Comparison of ENCODE assay signal across 10 cellular contexts in genomic region chr12:97363693-97364092, GRCh38.
"Had no signal": no experiment of that assay in that cellular context is flagged by ENCODE, and none has a peak within 500 bp of the region (broad histone marks: within the 10 kb centered on the region; RNA-seq: fewer than 3 reads in every experiment).

No MANE protein-coding gene starts in this region.

- H3K4me1 Mint-ChIP-seq: GM23338 had no signal

- DNase-seq: GM23248, GOT3, H7, H9, HCEC 1CT, HFFc6 had no signal

- H3K4me1 ChIP-seq: HAP-1 had no signal

- H3K4me3 ChIP-seq: GM23248, GM23338, HAP-1 had no signal

- H3K9me3 ChIP-seq: HAP-1 had no signal

- ATAC-seq: GM23338, HCT116 had no signal

- H3K4me3 Mint-ChIP-seq: GM23338, H9, HFFc6 had no signal

- H3K9ac ChIP-seq: GM23248 had no signal

- H2AFZ ChIP-seq: GM23248 had no signal

- H3K36me3 ChIP-seq: HAP-1 had no signal

- H3K9me3 Mint-ChIP-seq: GM23338, H9 had no signal

- H3K27ac Mint-ChIP-seq: GM23338, H9, HFFc6 had no signal

- FAIRE-seq: H54 had no signal

- H3K4me2 ChIP-seq: GM23338 had no signal

- H3K27ac ChIP-seq: GM23248 had no signal
